ENCODE assay signal across 1 cellular context in the genomic region with DNA sequence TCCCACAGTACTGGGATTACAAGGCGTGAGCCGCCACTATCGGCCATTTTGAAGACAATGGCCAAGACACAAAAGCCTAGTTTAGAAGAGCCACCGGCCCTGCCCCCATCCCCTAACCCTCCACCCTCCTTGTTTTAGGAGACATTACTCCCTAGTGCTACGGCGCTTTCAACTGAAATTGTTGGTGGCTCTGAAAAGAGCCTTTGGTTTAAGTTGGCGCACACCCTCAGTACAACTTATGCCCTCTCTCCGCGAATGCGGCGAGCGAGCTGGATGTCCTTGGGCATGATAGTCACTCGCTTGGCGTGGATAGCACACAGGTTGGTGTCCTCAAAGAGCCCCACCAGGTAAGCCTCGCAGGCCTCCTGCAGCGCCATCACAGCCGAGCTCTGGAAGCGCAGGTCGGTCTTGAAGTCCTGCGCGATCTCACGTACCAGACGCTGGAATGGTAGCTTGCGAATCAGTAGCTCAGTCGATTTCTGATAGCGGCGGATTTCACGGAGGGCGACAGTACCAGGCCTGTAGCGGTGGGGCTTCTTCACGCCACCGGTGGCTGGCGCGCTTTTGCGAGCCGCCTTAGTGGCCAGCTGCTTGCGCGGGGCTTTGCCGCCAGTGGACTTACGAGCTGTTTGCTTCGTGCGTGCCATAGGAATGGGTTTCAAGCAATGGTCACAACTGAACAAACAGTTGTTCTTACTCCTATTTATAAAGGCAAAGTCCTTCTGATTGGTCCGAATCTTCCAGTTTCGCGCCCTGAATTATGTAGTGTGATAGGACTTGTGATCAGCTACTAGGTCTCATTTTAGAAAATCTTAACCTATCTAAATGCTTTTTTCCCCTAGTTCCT.
TF ChIP-seq lines count a peak whose summit lies in the region.

No MANE protein-coding gene starts in this region.

TF ChIP-seq in HepG2, 621 proteins besides CTCF, POLR2A, EP300 and RAD21 (continued from another document and continues in another):
- TF ChIP-seq, protein P1, sequence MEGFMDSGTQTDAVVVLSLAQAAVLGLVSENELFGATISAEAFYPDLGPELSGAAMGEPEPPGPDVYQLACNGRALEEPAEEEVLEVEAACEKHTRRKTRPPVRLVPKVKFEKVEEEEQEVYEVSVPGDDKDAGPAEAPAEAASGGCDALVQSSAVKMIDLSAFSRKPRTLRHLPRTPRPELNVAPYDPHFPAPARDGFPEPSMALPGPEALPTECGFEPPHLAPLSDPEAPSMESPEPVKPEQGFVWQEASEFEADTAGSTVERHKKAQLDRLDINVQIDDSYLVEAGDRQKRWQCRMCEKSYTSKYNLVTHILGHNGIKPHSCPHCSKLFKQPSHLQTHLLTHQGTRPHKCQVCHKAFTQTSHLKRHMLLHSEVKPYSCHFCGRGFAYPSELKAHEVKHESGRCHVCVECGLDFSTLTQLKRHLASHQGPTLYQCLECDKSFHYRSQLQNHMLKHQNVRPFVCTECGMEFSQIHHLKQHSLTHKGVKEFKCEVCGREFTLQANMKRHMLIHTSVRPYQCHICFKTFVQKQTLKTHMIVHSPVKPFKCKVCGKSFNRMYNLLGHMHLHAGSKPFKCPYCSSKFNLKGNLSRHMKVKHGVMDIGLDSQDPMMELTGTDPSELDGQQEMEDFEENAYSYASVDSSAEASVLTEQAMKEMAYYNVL (CRISPR knock-in tag; IDR thresholded peaks at IDR 0.05; ENCODE audit: borderline replicate concordance): peak; percentile 27; the same call in 1 of the 2 replicates
- no peak for TF ChIP-seq ZNF629 (CRISPR knock-in tag; conservative IDR thresholded peaks at IDR 0.05)
- no peak for TF ChIP-seq CCAR2 (optimal IDR thresholded peaks at IDR 0.05; ENCODE audit: low read depth, low read length)
- TF ChIP-seq ZNF605 (CRISPR knock-in tag; IDR thresholded peaks at IDR 0.05): peak; percentile 89
- TF ChIP-seq, protein P2, sequence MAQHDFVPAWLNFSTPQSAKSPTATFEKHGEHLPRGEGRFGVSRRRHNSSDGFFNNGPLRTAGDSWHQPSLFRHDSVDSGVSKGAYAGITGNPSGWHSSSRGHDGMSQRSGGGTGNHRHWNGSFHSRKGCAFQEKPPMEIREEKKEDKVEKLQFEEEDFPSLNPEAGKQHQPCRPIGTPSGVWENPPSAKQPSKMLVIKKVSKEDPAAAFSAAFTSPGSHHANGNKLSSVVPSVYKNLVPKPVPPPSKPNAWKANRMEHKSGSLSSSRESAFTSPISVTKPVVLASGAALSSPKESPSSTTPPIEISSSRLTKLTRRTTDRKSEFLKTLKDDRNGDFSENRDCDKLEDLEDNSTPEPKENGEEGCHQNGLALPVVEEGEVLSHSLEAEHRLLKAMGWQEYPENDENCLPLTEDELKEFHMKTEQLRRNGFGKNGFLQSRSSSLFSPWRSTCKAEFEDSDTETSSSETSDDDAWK (CRISPR knock-in tag; IDR thresholded peaks at IDR 0.05): no peak
- TF ChIP-seq MAFG (CRISPR knock-in tag; IDR thresholded peaks at IDR 0.05): no peak
- no peak for TF ChIP-seq PRPF4 (IDR thresholded peaks at IDR 0.05; ENCODE audit: low read depth, low read length, poor library complexity, severe bottlenecking)
- TF ChIP-seq, protein P3, sequence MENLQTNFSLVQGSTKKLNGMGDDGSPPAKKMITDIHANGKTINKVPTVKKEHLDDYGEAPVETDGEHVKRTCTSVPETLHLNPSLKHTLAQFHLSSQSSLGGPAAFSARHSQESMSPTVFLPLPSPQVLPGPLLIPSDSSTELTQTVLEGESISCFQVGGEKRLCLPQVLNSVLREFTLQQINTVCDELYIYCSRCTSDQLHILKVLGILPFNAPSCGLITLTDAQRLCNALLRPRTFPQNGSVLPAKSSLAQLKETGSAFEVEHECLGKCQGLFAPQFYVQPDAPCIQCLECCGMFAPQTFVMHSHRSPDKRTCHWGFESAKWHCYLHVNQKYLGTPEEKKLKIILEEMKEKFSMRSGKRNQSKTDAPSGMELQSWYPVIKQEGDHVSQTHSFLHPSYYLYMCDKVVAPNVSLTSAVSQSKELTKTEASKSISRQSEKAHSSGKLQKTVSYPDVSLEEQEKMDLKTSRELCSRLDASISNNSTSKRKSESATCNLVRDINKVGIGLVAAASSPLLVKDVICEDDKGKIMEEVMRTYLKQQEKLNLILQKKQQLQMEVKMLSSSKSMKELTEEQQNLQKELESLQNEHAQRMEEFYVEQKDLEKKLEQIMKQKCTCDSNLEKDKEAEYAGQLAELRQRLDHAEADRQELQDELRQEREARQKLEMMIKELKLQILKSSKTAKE (CRISPR knock-in tag; IDR thresholded peaks at IDR 0.05; ENCODE audit: borderline replicate concordance): no peak
- TF ChIP-seq ZFP90 (CRISPR knock-in tag; IDR thresholded peaks at IDR 0.05; ENCODE audit: borderline replicate concordance): peak; percentile 90
- no peak for TF ChIP-seq KAT2B (IDR thresholded peaks at IDR 0.05; ENCODE audit: borderline replicate concordance, low read depth, low read length)
- TF ChIP-seq ZNF577 (CRISPR knock-in tag; IDR thresholded peaks at IDR 0.05; ENCODE audit: borderline replicate concordance, low read depth): no peak
- no peak for TF ChIP-seq RFXANK (CRISPR knock-in tag; IDR thresholded peaks at IDR 0.05)
- peak; percentile 49; the same call in 1 of the 3 replicates for TF ChIP-seq MXI1 (IDR thresholded peaks at IDR 0.05; ENCODE audit: borderline replicate concordance, low read depth, low read length)
- no peak for TF ChIP-seq DNMT1 (CRISPR knock-in tag; IDR thresholded peaks at IDR 0.05)
- TF ChIP-seq, protein P4, sequence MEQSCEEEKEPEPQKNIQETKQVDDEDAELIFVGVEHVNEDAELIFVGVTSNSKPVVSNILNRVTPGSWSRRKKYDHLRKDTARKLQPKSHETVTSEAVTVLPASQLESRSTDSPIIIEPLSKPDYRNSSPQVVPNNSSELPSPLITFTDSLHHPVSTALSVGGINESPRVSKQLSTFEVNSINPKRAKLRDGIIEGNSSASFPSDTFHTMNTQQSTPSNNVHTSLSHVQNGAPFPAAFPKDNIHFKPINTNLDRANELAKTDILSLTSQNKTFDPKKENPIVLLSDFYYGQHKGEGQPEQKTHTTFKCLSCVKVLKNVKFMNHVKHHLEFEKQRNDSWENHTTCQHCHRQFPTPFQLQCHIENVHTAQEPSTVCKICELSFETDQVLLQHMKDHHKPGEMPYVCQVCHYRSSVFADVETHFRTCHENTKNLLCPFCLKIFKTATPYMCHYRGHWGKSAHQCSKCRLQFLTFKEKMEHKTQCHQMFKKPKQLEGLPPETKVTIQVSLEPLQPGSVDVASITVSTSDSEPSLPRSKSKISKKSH (CRISPR knock-in tag; IDR thresholded peaks at IDR 0.05; ENCODE audit: borderline replicate concordance): peak; percentile 89; the same call in 1 of the 2 replicates
- peak; percentile 27; the same call in 1 of the 2 replicates for TF ChIP-seq GABPB1 (CRISPR knock-in tag; IDR thresholded peaks at IDR 0.05)
- no peak for TF ChIP-seq CEBPB (IDR thresholded peaks at IDR 0.05; ENCODE audit: borderline replicate concordance, low read depth, low read length)
- TF ChIP-seq ATAD3A (CRISPR knock-in tag; IDR thresholded peaks at IDR 0.05): no peak
- no peak; the same call in 1 of the 2 replicates for TF ChIP-seq ZNF816 (CRISPR knock-in tag; IDR thresholded peaks at IDR 0.05; ENCODE audit: borderline replicate concordance)
- no peak for TF ChIP-seq ZBTB8A (CRISPR knock-in tag; IDR thresholded peaks at IDR 0.05; ENCODE audit: borderline replicate concordance, low read depth)
- TF ChIP-seq NKX3-1 (CRISPR knock-in tag; IDR thresholded peaks at IDR 0.05): peak; percentile 55; the same call in 1 of the 2 replicates
- TF ChIP-seq HDAC1 (CRISPR knock-in tag; IDR thresholded peaks at IDR 0.05): peak; percentile 54
- TF ChIP-seq ZNF713 (CRISPR knock-in tag; IDR thresholded peaks at IDR 0.05): no peak
- TF ChIP-seq PAX8 (CRISPR knock-in tag; IDR thresholded peaks at IDR 0.05; ENCODE audit: borderline replicate concordance): no peak
- TF ChIP-seq JARID2 (CRISPR knock-in tag; IDR thresholded peaks at IDR 0.05; ENCODE audit: insufficient replicate concordance): no peak
- TF ChIP-seq, protein P5, sequence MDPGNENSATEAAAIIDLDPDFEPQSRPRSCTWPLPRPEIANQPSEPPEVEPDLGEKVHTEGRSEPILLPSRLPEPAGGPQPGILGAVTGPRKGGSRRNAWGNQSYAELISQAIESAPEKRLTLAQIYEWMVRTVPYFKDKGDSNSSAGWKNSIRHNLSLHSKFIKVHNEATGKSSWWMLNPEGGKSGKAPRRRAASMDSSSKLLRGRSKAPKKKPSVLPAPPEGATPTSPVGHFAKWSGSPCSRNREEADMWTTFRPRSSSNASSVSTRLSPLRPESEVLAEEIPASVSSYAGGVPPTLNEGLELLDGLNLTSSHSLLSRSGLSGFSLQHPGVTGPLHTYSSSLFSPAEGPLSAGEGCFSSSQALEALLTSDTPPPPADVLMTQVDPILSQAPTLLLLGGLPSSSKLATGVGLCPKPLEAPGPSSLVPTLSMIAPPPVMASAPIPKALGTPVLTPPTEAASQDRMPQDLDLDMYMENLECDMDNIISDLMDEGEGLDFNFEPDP (CRISPR knock-in tag; conservative IDR thresholded peaks at IDR 0.05): no peak
- peak; percentile 87 for TF ChIP-seq IKZF4 (CRISPR knock-in tag; IDR thresholded peaks at IDR 0.05; ENCODE audit: borderline replicate concordance, low read depth, not compliant biosample characterization)
- TF ChIP-seq MBD4 (IDR thresholded peaks at IDR 0.05; ENCODE audit: borderline replicate concordance, low read length): no peak
- peak; percentile 75 for TF ChIP-seq POGZ (CRISPR knock-in tag; IDR thresholded peaks at IDR 0.05)
- TF ChIP-seq SUZ12 (IDR thresholded peaks at IDR 0.05; ENCODE audit: low read depth, low read length): no peak
- TF ChIP-seq, protein P6, sequence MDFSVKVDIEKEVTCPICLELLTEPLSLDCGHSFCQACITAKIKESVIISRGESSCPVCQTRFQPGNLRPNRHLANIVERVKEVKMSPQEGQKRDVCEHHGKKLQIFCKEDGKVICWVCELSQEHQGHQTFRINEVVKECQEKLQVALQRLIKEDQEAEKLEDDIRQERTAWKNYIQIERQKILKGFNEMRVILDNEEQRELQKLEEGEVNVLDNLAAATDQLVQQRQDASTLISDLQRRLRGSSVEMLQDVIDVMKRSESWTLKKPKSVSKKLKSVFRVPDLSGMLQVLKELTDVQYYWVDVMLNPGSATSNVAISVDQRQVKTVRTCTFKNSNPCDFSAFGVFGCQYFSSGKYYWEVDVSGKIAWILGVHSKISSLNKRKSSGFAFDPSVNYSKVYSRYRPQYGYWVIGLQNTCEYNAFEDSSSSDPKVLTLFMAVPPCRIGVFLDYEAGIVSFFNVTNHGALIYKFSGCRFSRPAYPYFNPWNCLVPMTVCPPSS (IDR thresholded peaks at IDR 0.05): no peak
- TF ChIP-seq, protein P7, sequence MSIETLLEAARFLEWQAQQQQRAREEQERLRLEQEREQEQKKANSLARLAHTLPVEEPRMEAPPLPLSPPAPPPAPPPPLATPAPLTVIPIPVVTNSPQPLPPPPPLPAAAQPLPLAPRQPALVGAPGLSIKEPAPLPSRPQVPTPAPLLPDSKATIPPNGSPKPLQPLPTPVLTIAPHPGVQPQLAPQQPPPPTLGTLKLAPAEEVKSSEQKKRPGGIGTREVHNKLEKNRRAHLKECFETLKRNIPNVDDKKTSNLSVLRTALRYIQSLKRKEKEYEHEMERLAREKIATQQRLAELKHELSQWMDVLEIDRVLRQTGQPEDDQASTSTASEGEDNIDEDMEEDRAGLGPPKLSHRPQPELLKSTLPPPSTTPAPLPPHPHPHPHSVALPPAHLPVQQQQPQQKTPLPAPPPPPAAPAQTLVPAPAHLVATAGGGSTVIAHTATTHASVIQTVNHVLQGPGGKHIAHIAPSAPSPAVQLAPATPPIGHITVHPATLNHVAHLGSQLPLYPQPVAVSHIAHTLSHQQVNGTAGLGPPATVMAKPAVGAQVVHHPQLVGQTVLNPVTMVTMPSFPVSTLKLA (IDR thresholded peaks at IDR 0.05): no peak
- TF ChIP-seq CHCHD3 (CRISPR knock-in tag; IDR thresholded peaks at IDR 0.05): 0 out of 2 replicates have a peak, but pooled peaks have one; percentile 51
- no peak for TF ChIP-seq MZF1 (CRISPR knock-in tag; IDR thresholded peaks at IDR 0.05; ENCODE audit: borderline replicate concordance)
- TF ChIP-seq TSC22D2 (CRISPR knock-in tag; IDR thresholded peaks at IDR 0.05; ENCODE audit: borderline replicate concordance): no peak
- peak; percentile 61 for TF ChIP-seq U2AF1 (optimal IDR thresholded peaks at IDR 0.05; ENCODE audit: low read depth, low read length)
- no peak for TF ChIP-seq TP53 (CRISPR knock-in tag; conservative IDR thresholded peaks at IDR 0.05)
- TF ChIP-seq, protein P8, sequence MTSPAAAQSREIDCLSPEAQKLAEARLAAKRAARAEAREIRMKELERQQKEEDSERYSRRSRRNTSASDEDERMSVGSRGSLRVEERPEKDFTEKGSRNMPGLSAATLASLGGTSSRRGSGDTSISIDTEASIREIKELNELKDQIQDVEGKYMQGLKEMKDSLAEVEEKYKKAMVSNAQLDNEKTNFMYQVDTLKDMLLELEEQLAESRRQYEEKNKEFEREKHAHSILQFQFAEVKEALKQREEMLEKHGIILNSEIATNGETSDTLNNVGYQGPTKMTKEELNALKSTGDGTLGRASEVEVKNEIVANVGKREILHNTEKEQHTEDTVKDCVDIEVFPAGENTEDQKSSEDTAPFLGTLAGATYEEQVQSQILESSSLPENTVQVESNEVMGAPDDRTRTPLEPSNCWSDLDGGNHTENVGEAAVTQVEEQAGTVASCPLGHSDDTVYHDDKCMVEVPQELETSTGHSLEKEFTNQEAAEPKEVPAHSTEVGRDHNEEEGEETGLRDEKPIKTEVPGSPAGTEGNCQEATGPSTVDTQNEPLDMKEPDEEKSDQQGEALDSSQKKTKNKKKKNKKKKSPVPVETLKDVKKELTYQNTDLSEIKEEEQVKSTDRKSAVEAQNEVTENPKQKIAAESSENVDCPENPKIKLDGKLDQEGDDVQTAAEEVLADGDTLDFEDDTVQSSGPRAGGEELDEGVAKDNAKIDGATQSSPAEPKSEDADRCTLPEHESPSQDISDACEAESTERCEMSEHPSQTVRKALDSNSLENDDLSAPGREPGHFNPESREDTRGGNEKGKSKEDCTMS (CRISPR knock-in tag; conservative IDR thresholded peaks at IDR 0.05): no peak
- no peak for TF ChIP-seq ZNF264 (CRISPR knock-in tag; IDR thresholded peaks at IDR 0.05)
- TF ChIP-seq EHMT2 (IDR thresholded peaks at IDR 0.05; ENCODE audit: borderline replicate concordance, low read depth, low read length): peak; percentile 48; the same call in 1 of the 2 replicates
- no peak for TF ChIP-seq ZFY (CRISPR knock-in tag; IDR thresholded peaks at IDR 0.05)
- no peak for TF ChIP-seq RFX5 (IDR thresholded peaks at IDR 0.05; ENCODE audit: low read depth, low read length)
- TF ChIP-seq, protein P9, sequence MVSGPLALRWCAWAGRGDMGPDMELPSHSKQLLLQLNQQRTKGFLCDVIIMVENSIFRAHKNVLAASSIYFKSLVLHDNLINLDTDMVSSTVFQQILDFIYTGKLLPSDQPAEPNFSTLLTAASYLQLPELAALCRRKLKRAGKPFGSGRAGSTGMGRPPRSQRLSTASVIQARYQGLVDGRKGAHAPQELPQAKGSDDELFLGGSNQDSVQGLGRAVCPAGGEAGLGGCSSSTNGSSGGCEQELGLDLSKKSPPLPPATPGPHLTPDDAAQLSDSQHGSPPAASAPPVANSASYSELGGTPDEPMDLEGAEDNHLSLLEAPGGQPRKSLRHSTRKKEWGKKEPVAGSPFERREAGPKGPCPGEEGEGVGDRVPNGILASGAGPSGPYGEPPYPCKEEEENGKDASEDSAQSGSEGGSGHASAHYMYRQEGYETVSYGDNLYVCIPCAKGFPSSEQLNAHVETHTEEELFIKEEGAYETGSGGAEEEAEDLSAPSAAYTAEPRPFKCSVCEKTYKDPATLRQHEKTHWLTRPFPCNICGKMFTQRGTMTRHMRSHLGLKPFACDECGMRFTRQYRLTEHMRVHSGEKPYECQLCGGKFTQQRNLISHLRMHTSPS (CRISPR knock-in tag; IDR thresholded peaks at IDR 0.05; ENCODE audit: low read depth): no peak
- no peak for TF ChIP-seq ZNF460 (CRISPR knock-in tag; IDR thresholded peaks at IDR 0.05; ENCODE audit: borderline replicate concordance)
- no peak for TF ChIP-seq ZNF326 (CRISPR knock-in tag; IDR thresholded peaks at IDR 0.05; ENCODE audit: borderline replicate concordance)
- TF ChIP-seq ZNF335 (CRISPR knock-in tag; IDR thresholded peaks at IDR 0.05): no peak
